ENCODE assay signal across 18 cellular contexts in genomic region chr17:63653018-63653417, GRCh38.
"Had no signal": no experiment of that assay in that cellular context is flagged by ENCODE, and none has a peak within 500 bp of the region (broad histone marks: within the 10 kb centered on the region; RNA-seq: fewer than 3 reads in every experiment).

No MANE protein-coding gene starts in this region.

- H2AFZ ChIP-seq: hepatocyte had no signal

- ATAC-seq: SK-N-SH treated with all-trans-retinoic acid at 6 μM for 48 hours; stimulated activated naive B cell treated with anti-CD40 and anti-IgM and Interleukin-4, amounts not matched to agents 10 μg/mL and 1 μg/mL and 100 μg/mL, for 72 hours had no signal

- DNase-seq: activated CD4-positive, alpha-beta T cell treated with anti-CD3 and anti-CD28 coated beads, Interleukin-2, amount 50 U/mL, for 4 hours; activated CD4-positive, CD25-positive, alpha-beta regulatory T cell treated with anti-CD3 and anti-CD28 coated beads, Interleukin-2, amount 50 U/mL, for 72 hours; activated naive CD4-positive, alpha-beta T cell treated with anti-CD3 and anti-CD28 coated beads, Interleukin-2, amount 10 ng/mL, durations not matched to agents 7 days and 5 days; activated T-cell treated with anti-CD3 and anti-CD28 coated beads for 4 hours; amygdala; dermis blood vessel endothelial cell; stimulated activated naive B cell treated with anti-CD40 and anti-IgM and Interleukin-4, amounts not matched to agents 10 μg/mL and 1 μg/mL and 100 μg/mL, for 72 hours; T-helper 1 cell; T1000; tibial artery had no signal

- H3K36me3 ChIP-seq: ovary had no signal

- H3K4me1 ChIP-seq: breast epithelium, tibial artery, vagina had no signal

- H3K4me3 Mint-ChIP-seq: activated naive CD4-positive, alpha-beta T cell treated with anti-CD3 and anti-CD28 coated beads, Interleukin-2, amount 10 ng/mL, durations not matched to agents 7 days and 5 days; neural crest cell; stimulated activated naive B cell treated with anti-CD40 and anti-IgM and Interleukin-4, amounts not matched to agents 10 μg/mL and 1 μg/mL and 100 μg/mL, for 72 hours had no signal

- H3K9me3 ChIP-seq: breast epithelium, ovary, tibial artery, vagina had no signal

- H3K4me2 ChIP-seq: hepatocyte had no signal

- H3K4me3 ChIP-seq: breast epithelium, hepatocyte, ovary, tibial artery, vagina had no signal

- H3K27ac ChIP-seq: breast epithelium, epithelial cell of prostate, hepatocyte, ovary, tibial artery, vagina had no signal

- H3K27ac Mint-ChIP-seq: activated naive CD4-positive, alpha-beta T cell treated with anti-CD3 and anti-CD28 coated beads, Interleukin-2, amount 10 ng/mL, durations not matched to agents 7 days and 5 days; stimulated activated naive B cell treated with anti-CD40 and anti-IgM and Interleukin-4, amounts not matched to agents 10 μg/mL and 1 μg/mL and 100 μg/mL, for 72 hours had no signal

- H3K79me2 ChIP-seq: hepatocyte had no signal

- H3K9me3 Mint-ChIP-seq: activated naive CD4-positive, alpha-beta T cell treated with anti-CD3 and anti-CD28 coated beads, Interleukin-2, amount 10 ng/mL, durations not matched to agents 7 days and 5 days; neural crest cell; stimulated activated naive B cell treated with anti-CD40 and anti-IgM and Interleukin-4, amounts not matched to agents 10 μg/mL and 1 μg/mL and 100 μg/mL, for 72 hours had no signal

- FAIRE-seq: keratinocyte had no signal

- H3K27me3 ChIP-seq: breast epithelium, hepatocyte, ovary, tibial artery, vagina had no signal
